ENCODE assay signal across 1 cellular context in the genomic region with DNA sequence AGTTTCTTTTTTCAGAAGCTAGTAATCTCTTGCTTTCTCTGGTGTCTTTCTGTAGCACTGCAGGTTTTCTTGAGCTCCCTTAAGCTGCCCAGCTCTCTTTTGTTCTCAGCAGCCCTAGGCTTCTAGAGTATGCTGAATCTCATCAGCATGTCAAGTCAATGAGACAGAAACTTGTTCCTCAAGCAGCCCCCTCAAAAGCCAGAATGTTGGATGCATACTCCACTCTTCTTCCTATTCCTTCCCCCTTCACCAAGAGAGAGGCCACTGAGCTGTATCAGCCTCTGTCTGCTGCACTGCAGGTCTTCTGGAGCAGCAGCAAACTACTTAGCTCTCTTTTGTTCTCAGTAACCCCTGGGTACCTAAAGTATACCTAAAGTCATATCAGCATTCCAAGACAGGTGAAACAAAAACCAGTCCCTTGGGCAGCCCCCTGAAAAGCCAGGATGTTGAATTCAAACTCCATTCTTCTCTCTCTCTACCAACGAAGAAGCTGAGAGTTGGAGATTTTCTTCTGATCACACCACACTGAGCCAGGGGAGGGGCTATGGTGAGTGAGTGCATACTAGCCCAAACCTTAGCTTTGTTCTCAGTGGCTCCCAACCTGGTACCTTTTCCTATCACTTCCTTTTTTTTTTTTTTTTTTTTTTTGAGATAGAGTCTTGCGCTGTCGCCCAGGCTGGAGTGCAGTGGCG.
A peak's percentile ranks its signal among the peaks of the same experiment; 100 is the strongest.
TF ChIP-seq lines count a peak whose summit lies in the region.

No MANE protein-coding gene starts in this region.

TF ChIP-seq in GM23338, 12 proteins besides CTCF, POLR2A, EP300 and RAD21:
- TF ChIP-seq ZNF462 (CRISPR knock-in tag; IDR thresholded peaks at IDR 0.05), result peak; percentile 88
- TF ChIP-seq EZH2 (IDR thresholded peaks at IDR 0.05; ENCODE audit: low read depth, unreplicated experiment), result no peak
